19 cellular contexts compared by ENCODE assay signal in the genomic region with DNA sequence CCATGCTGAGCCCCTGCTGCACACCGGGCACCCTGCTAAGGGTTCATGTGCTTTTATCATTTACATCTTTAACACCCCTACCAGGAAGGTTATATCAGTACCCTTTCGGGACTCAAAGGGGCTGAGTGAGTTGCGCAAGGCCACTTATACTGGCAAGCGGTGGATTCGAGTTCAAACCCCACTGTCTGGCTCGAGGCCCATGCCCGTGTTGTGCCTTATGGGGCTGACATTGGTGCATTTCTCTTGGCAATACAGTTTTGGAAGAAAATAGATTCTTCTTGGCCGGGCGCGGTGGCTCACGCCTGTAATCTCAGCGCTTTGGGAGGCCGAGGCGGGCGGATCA.
"Had no signal": no experiment of that assay in that cellular context is flagged by ENCODE, and none has a peak within 500 bp of the region (broad histone marks: within the 10 kb centered on the region; RNA-seq: fewer than 3 reads in every experiment).

No MANE protein-coding gene starts in this region.

- H2AFZ ChIP-seq: hepatocyte had no signal

- H3K4me1 ChIP-seq: foreskin keratinocyte, left ventricle myocardium inferior, right atrium auricular region, suprapubic skin, thyroid gland had no signal

- H3K27ac ChIP-seq: foreskin keratinocyte, hepatocyte, left ventricle myocardium inferior, ovary, right atrium auricular region, suprapubic skin, thyroid gland had no signal

- H3K4me3 ChIP-seq: hepatocyte, left ventricle myocardium inferior, lung, ovary, right atrium auricular region, suprapubic skin, thyroid gland had no signal

- H3K79me2 ChIP-seq: hepatocyte had no signal

- H3K4me2 ChIP-seq: hepatocyte had no signal

- H3K9me3 ChIP-seq: left ventricle myocardium inferior, ovary, right atrium auricular region, suprapubic skin, thyroid gland had no signal

- H3K36me3 ChIP-seq: left ventricle myocardium inferior, ovary, right atrium auricular region, suprapubic skin, thyroid gland had no signal

- DNase-seq: erythroblast; foreskin keratinocyte; kidney; left cardiac atrium; left ventricle myocardium inferior; mesendoderm; naive B cell; ovary; small intestine; stimulated activated CD4-positive, alpha-beta T cell treated with anti-CD3 and anti-CD28 coated beads, Interleukin-12 subunit alpha, Interleukin-12 subunit beta, amount 100 ng/mL, for 4 hours; stimulated activated naive CD8-positive, alpha-beta T cell treated with anti-CD3 and anti-CD28 coated beads, Interleukin-15, Interleukin-2, amounts not matched to agents 100 U/mL and 50 U/mL, for 24 hours; thyroid gland had no signal

- H3K36me3 Mint-ChIP-seq: naive B cell, type B pancreatic cell had no signal

- H3K27ac Mint-ChIP-seq: type B pancreatic cell had no signal

- FAIRE-seq: endothelial cell of umbilical vein, kidney, small intestine, urothelium cell line had no signal

- H3K27me3 Mint-ChIP-seq: type B pancreatic cell had no signal

- H3K4me3 Mint-ChIP-seq: type B pancreatic cell had no signal

- ATAC-seq: foreskin keratinocyte; left cardiac atrium; stimulated activated naive CD8-positive, alpha-beta T cell treated with anti-CD3 and anti-CD28 coated beads, Interleukin-15, Interleukin-2, amounts not matched to agents 100 U/mL and 50 U/mL, for 24 hours had no signal

- H3K27me3 ChIP-seq: foreskin keratinocyte, hepatocyte, ovary, right atrium auricular region, suprapubic skin, thyroid gland had no signal
